Comparison of ENCODE assay signal across 19 cellular contexts in the genomic region with DNA sequence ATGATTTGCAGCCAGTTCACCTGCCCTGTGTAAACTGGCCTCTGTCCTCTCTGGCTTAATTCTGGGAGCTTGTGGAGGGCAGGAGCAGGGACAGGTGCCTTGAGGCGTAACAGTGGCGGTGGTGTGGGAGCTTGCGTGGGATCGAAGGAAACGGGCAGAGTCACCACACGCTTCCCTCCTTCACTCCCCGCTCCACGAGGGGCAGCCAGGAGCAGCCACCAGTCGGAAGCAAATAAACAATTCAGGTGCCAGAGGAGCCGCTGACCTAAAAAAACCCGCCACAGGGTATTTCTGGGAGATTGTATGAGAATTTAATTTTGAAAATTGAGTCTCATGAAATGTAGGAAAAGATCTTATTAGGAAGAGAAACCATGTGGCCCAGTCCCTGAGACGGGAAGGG. TPM values are rescaled to one million over a fixed set of nuclear protein-coding genes. Genes with fewer than 3 reads are reported as not detected.
A peak's percentile ranks its signal among the peaks of the same experiment; 100 is the strongest.
DNase-seq lines count a peak whose midpoint lies in the region; ATAC-seq, FAIRE-seq and TF ChIP-seq lines count a peak whose summit lies in the region.
"Had no signal": no experiment of that assay in that cellular context is flagged by ENCODE, and none has a peak within 500 bp of the region (broad histone marks: within the 10 kb centered on the region; RNA-seq: fewer than 3 reads in every experiment).

No MANE protein-coding gene starts in this region.

- no peak for FAIRE-seq in K562 (lab: Jason Lieb, UNC)
- FAIRE-seq: A549, G401.6, GM12878, H54 had no signal

- 39% methylated on average over 12 of the region's 12 CpGs for WGBS in K562 (ENCODE audit: insufficient coverage, low coverage, missing lambda C conversion rate)
- WGBS in endodermal cell (ENCODE audit: insufficient coverage in 1 of 2, insufficient read length in 1 of 2), 2 experiments = 94 to 98% methylated on average over 12 of the region's 12 CpGs

- H3K9ac ChIP-seq in K562 (ENCODE audit: insufficient read depth in 1 of 2, low read depth in 2 of 2, low read length in 2 of 2) (0 out of 4 replicates have a peak overlapping the region, but pooled peaks of 1 of the 2 experiments have one; percentile 79), endodermal cell (ENCODE audit: extremely low read depth, low read length, poor library complexity, severe bottlenecking) (no peak overlapping the region)

- ATAC-seq in GM23338 = no peak
- no peak for ATAC-seq in K562
- ATAC-seq: A549, GM12878 had no signal

- H2AFZ ChIP-seq in GM23338 = no peak overlapping the region
- H2AFZ ChIP-seq in K562 (ENCODE audit: low read depth, low read length) = peak overlapping the region; percentile 22

- H3F3A ChIP-seq in GM23338 (replicated peaks; ENCODE audit: low read depth) = peaks cover 7% of the 10 kb centered on the region

- H3K36me3 Mint-ChIP-seq in GM23338 (ENCODE audit: low read depth) (peaks cover 21% of the 10 kb centered on the region), endodermal cell (ENCODE audit: low read depth) (peaks cover 43% of the 10 kb centered on the region)
- no peaks in the 10 kb centered on the region for H3K36me3 Mint-ChIP-seq in activated CD4-positive, alpha-beta T cell treated with anti-CD3 and anti-CD28 coated beads, Interleukin-2, amount 10 ng/mL, durations not matched to agents 7 days and 5 days (ENCODE audit: low read depth)

- no peak overlapping the region for H3K4me2 ChIP-seq in GM23338
- no peak overlapping the region for H3K4me2 ChIP-seq in K562 (ENCODE audit: insufficient read depth, low read length)
- H3K4me2 ChIP-seq: A549 had no signal

- no peak overlapping the region for H3K4me3 ChIP-seq in GM23338
- H3K4me3 ChIP-seq in K562 = no peak overlapping the region
- H3K4me3 ChIP-seq in endodermal cell (ENCODE audit: low read length) = no peak overlapping the region
- no peak overlapping the region for H3K4me3 ChIP-seq in foreskin fibroblast (ENCODE audit: low read depth in 1 of 2, low read length in 2 of 2)
- H3K4me3 ChIP-seq: A549, GM12878 had no signal

- no peak overlapping the region for H3K4me3 Mint-ChIP-seq in GM23338
- H3K4me3 Mint-ChIP-seq in endodermal cell = no peak overlapping the region
- no peak overlapping the region for H3K4me3 Mint-ChIP-seq in activated CD4-positive, alpha-beta T cell treated with anti-CD3 and anti-CD28 coated beads, Interleukin-2, amount 10 ng/mL, durations not matched to agents 7 days and 5 days
- H3K4me3 Mint-ChIP-seq: CD4-positive, alpha-beta memory T cell had no signal

- intact Hi-C loops in K562 (cut with micrococcal nuclease) = no loop called here

- TF ChIP-seq CTCF in GM23338 (conservative IDR thresholded peaks at IDR 0.05; ENCODE audit: low read depth in 2 of 2) (no peak), K562 (IDR thresholded peaks at IDR 0.05 in 2 of 3, conservative IDR thresholded peaks at IDR 0.05 in 1 of 3; ENCODE audit: insufficient read depth in 2 of 3, low read depth in 1 of 3, low read length in 3 of 3) (no peak), endodermal cell (conservative IDR thresholded peaks at IDR 0.05) (no peak), foreskin fibroblast (IDR thresholded peaks at IDR 0.05; ENCODE audit: low read depth, low read length) (no peak)

- TF ChIP-seq RAD21 in K562 (CRISPR knock-in tag; conservative IDR thresholded peaks at IDR 0.05 in 1 of 2, IDR thresholded peaks at IDR 0.05 in 1 of 2) = no peak

- H3K4me1 Mint-ChIP-seq in GM23338 (peaks cover 2% of the 10 kb centered on the region; the same call in 1 of the 3 replicates), endodermal cell (no peaks in the 10 kb centered on the region)
- H3K4me1 Mint-ChIP-seq in activated CD4-positive, alpha-beta T cell treated with anti-CD3 and anti-CD28 coated beads, Interleukin-2, amount 10 ng/mL, durations not matched to agents 7 days and 5 days = no peaks in the 10 kb centered on the region

- H3K27me3 Mint-ChIP-seq in GM23338 (ENCODE audit: insufficient read depth, low read depth, poor library complexity) = peaks cover 2% of the 10 kb centered on the region
- no peaks in the 10 kb centered on the region for H3K27me3 Mint-ChIP-seq in endodermal cell (ENCODE audit: insufficient read depth)
- no peaks in the 10 kb centered on the region for H3K27me3 Mint-ChIP-seq in activated CD4-positive, alpha-beta T cell treated with anti-CD3 and anti-CD28 coated beads, Interleukin-2, amount 10 ng/mL, durations not matched to agents 7 days and 5 days
- H3K27me3 Mint-ChIP-seq: CD4-positive, alpha-beta memory T cell had no signal

- no peak for TF ChIP-seq EP300 in K562 (IDR thresholded peaks at IDR 0.05; ENCODE audit: low read length)

- H3K27me3 ChIP-seq in GM23338 (ENCODE audit: insufficient read depth) = no peaks in the 10 kb centered on the region
- H3K27me3 ChIP-seq in K562 (ENCODE audit: control insufficient read depth in 2 of 2, insufficient read depth in 2 of 2, low read length in 2 of 2) = peaks cover 56 to 93% of the 10 kb centered on the region in 2 experiments
- no peaks in the 10 kb centered on the region for H3K27me3 ChIP-seq in endodermal cell (ENCODE audit: control insufficient read depth, insufficient read depth, low read length, poor library complexity, severe bottlenecking)

- no peaks in the 10 kb centered on the region for H3K9me2 ChIP-seq in GM23338 (ENCODE audit: insufficient read depth)

- no peak for TF ChIP-seq POLR2A in K562 (conservative IDR thresholded peaks at IDR 0.05)

- H3K27ac ChIP-seq in GM23338 (ENCODE audit: low read depth) (peak overlapping the region; percentile 39; the same call in 1 of the 2 replicates), K562 (ENCODE audit: extremely low read depth, low read depth, low read length) (no peak overlapping the region), endodermal cell (ENCODE audit: low read depth, low read length) (no peak overlapping the region)
- H3K27ac ChIP-seq: A549 had no signal

- POLR2A ChIA-PET in K562 (lab: Yijun Ruan, JAX) = interaction anchor here (0.6 to 1.4 kb wide), 3 partner anchors 63 to 240 kb away, joined by 3 read pairs; no protein-coding TSS in a partner anchor
- POLR2A ChIA-PET in activated CD4-positive, alpha-beta T cell treated with anti-CD3 and anti-CD28 coated beads, Interleukin-2, amount 10 ng/mL, durations not matched to agents 7 days and 5 days (lab: Charles Lee) = no interaction called here

- H3K9me3 ChIP-seq in K562 (replicated peaks; ENCODE audit: control insufficient read depth, insufficient read depth, low read depth, low read length) = peaks cover 10% of the 10 kb centered on the region
- no peaks in the 10 kb centered on the region for H3K9me3 ChIP-seq in endodermal cell (ENCODE audit: control insufficient read depth, low read length)
- H3K9me3 ChIP-seq: A549 had no signal

- H3K9me3 Mint-ChIP-seq in GM23338 (no peaks in the 10 kb centered on the region), endodermal cell (peaks cover 4% of the 10 kb centered on the region)
- peaks cover 4% of the 10 kb centered on the region for H3K9me3 Mint-ChIP-seq in activated CD4-positive, alpha-beta T cell treated with anti-CD3 and anti-CD28 coated beads, Interleukin-2, amount 10 ng/mL, durations not matched to agents 7 days and 5 days
- H3K9me3 Mint-ChIP-seq: CD4-positive, alpha-beta memory T cell had no signal

- no TSS peak for BruUV-seq in K562 (replicated peaks; lab: Mats Ljungman, UMichigan)

- H3K36me3 ChIP-seq in GM23338 (ENCODE audit: insufficient read depth) (no peaks in the 10 kb centered on the region), K562 (ENCODE audit: control insufficient read depth, insufficient read depth, low read length) (no peaks in the 10 kb centered on the region), endodermal cell (ENCODE audit: control insufficient read depth, insufficient read depth, low read length) (peaks cover 6% of the 10 kb centered on the region)

- H3K27ac Mint-ChIP-seq in GM23338 (peak overlapping the region; percentile 74), endodermal cell (peak overlapping the region; percentile 53)
- no peak overlapping the region for H3K27ac Mint-ChIP-seq in activated CD4-positive, alpha-beta T cell treated with anti-CD3 and anti-CD28 coated beads, Interleukin-2, amount 10 ng/mL, durations not matched to agents 7 days and 5 days
- H3K27ac Mint-ChIP-seq: CD4-positive, alpha-beta memory T cell had no signal

- H3K79me2 ChIP-seq in GM23338 (replicated peaks; ENCODE audit: insufficient read depth) = no peaks in the 10 kb centered on the region
- no peaks in the 10 kb centered on the region for H3K79me2 ChIP-seq in K562 (ENCODE audit: control insufficient read depth, insufficient read depth, low read length)

- in situ Hi-C loops in K562 (cut with MboI) = no loop called here

- DNase-seq in GM23338 (ENCODE audit: low spot score) (no peak), K562 (ENCODE audit: extremely low read depth in 1 of 4, low spot score in 3 of 4) (no peak), endodermal cell (no peak), AG20443 (ENCODE audit: low spot score) (no peak), foreskin fibroblast (no peak)
- DNase-seq in activated CD4-positive, alpha-beta T cell treated with anti-CD3 and anti-CD28 coated beads, Interleukin-2, amount 10 ng/mL, durations not matched to agents 7 days and 5 days = no peak
- DNase-seq: 8988T; ACHN; Calu3; CD4-positive, alpha-beta memory T cell; COR-L47; DMS53; DMS79 treated with DMSO at 0.1 percent for 48 hours; GOT3; HCEC 1CT had no signal

- CTCF ChIA-PET in K562 (lab: Yijun Ruan, JAX; ENCODE audit: low intra/inter-chr PET ratio) = no interaction called here
- CTCF ChIA-PET in activated CD4-positive, alpha-beta T cell treated with anti-CD3 and anti-CD28 coated beads, Interleukin-2, amount 10 ng/mL, durations not matched to agents 7 days and 5 days (lab: Charles Lee) = no interaction called here

- H4K20me1 ChIP-seq in GM23338 (replicated peaks; ENCODE audit: insufficient read depth) (no peaks in the 10 kb centered on the region), K562 (replicated peaks; ENCODE audit: control insufficient read depth, insufficient read depth, low read length) (no peaks in the 10 kb centered on the region; the same call in 1 of the 2 replicates)

- no peaks in the 10 kb centered on the region for H3K9me1 ChIP-seq in K562 (ENCODE audit: control insufficient read depth, insufficient read depth, low read length)

- 0 out of 2 replicates have a peak, but pooled peaks cover 3% of the 10 kb centered on the region for H3K4me1 ChIP-seq in GM23338 (ENCODE audit: insufficient read depth)
- H3K4me1 ChIP-seq in K562 (replicated peaks in 1 of 2; ENCODE audit: control insufficient read depth in 2 of 2, insufficient read depth in 2 of 2, low read length in 2 of 2) = peaks cover 0 to 40% of the 10 kb centered on the region in 2 experiments; a peak in 2 of 5 replicates
- H3K4me1 ChIP-seq in endodermal cell (ENCODE audit: control insufficient read depth, insufficient read depth, low read length) = no peaks in the 10 kb centered on the region
- H3K4me1 ChIP-seq: A549 had no signal

RNA-seq across cellular contexts. Expression of a gene that starts 26.0 kb away (rescaled TPM):
- 54.3 and 79.1 TPM in 2 replicates for total RNA-seq in GM23338 (2014; rRNA removed; shearing (Covaris generic))
- 167 and 173 TPM in 2 replicates for polyA plus RNA-seq in GM23338 (2016; fragmentation: Nextera tagmentation; extraction: Ambion mirVana)
- 32.5 and 87.9 TPM in 2 replicates for total RNA-seq in K562 (2011; cell fraction: chromatin; rRNA removed; ENCODE audit: low replicate concordance)
- 57.6 and 57.7 TPM in 2 replicates for total RNA-seq in K562 (2011; cell fraction: nucleolus; rRNA removed)
- total RNA-seq in K562 (2011; cell fraction: nucleoplasm; rRNA removed) = 37.4 and 38.2 TPM in 2 replicates
- total RNA-seq in K562 (2014; rRNA removed) = 74.4 and 79.5 TPM in 2 replicates
- 4.5 and 5.2 TPM in 2 replicates for total RNA-seq in K562 (2014; rRNA removed; fragmentation: Illumina TruSeq; extraction: Trizol)
- total RNA-seq in K562 (2015; rRNA removed; fragmentation: Illumina TruSeq; extraction: Trizol) = 13.7 and 15.9 TPM in 2 replicates
- total RNA-seq in K562 (2021) = 142 TPM in 2 replicates
- 9.9 and 13.5 TPM in 2 replicates for polyA plus RNA-seq in K562 (2011; rRNA removed)
- 19.5 and 92.5 TPM in 2 replicates for polyA plus RNA-seq in K562 (2011; cell fraction: cytosol; rRNA removed)
- polyA plus RNA-seq in K562 (2011; cell fraction: nucleus; rRNA removed) = 23.2 and 44.5 TPM in 2 replicates
- 74.5 and 114 TPM in 2 replicates for polyA plus RNA-seq in K562 (2012)
- polyA plus RNA-seq in K562 (2014; fragmentation: Illumina TruSeq; extraction: Trizol) = 8.4 and 22.6 TPM in 2 replicates
- 1 to 10 TPM in 1 of 2 experiments, under 1 TPM in 1; 0.58 to 1.0 TPM for polyA plus RNA-seq in K562 (2014; fragmentation: Nextera tagmentation; extraction: Ambion mirVana)
- 143 and 153 TPM in 2 replicates for polyA plus RNA-seq in K562 (2014; rRNA removed)
- polyA minus RNA-seq in K562 (2011; rRNA and poly(A)+ RNA removed) = 3.3 and 3.9 TPM in 2 replicates
- 16.1 and 25.8 TPM in 2 replicates for polyA minus RNA-seq in K562 (2011; cell fraction: cytosol; rRNA and poly(A)+ RNA removed)
- polyA minus RNA-seq in K562 (2011; cell fraction: nucleus; rRNA and poly(A)+ RNA removed) = 10.0 and 14.0 TPM in 2 replicates
- total RNA-seq in endodermal cell = 100 to 1,000 TPM; 126 to 154 TPM
- 91.8 TPM for polyA plus RNA-seq in endodermal cell (2013, experiment 1 of 2)
- 88.9 TPM for polyA plus RNA-seq in endodermal cell (2013, experiment 2 of 2)
- total RNA-seq in activated CD4-positive, alpha-beta T cell treated with anti-CD3 and anti-CD28 coated beads, Interleukin-2, amount 10 ng/mL, durations not matched to agents 7 days and 5 days = 10 to 100 TPM; 61.3 to 66.2 TPM

RNA-seq across cellular contexts. Expression of a gene that starts 59.6 kb away (rescaled TPM):
- 62.8 and 66.8 TPM in 2 replicates for total RNA-seq in GM23338 (2014; rRNA removed; shearing (Covaris generic))
- polyA plus RNA-seq in GM23338 (2016; fragmentation: Nextera tagmentation; extraction: Ambion mirVana) = 9.3 and 10.4 TPM in 2 replicates
- 25.0 and 40.0 TPM in 2 replicates for total RNA-seq in K562 (2011; cell fraction: chromatin; rRNA removed; ENCODE audit: low replicate concordance)
- total RNA-seq in K562 (2011; cell fraction: nucleolus; rRNA removed) = 28.2 and 34.2 TPM in 2 replicates
- total RNA-seq in K562 (2011; cell fraction: nucleoplasm; rRNA removed) = 21.0 and 24.4 TPM in 2 replicates
- 10.8 and 16.6 TPM in 2 replicates for total RNA-seq in K562 (2014; rRNA removed)
- total RNA-seq in K562 (2014; rRNA removed; fragmentation: Illumina TruSeq; extraction: Trizol) = 2.8 and 3.2 TPM in 2 replicates
- total RNA-seq in K562 (2015; rRNA removed; fragmentation: Illumina TruSeq; extraction: Trizol) = 4.6 and 5.6 TPM in 2 replicates
- total RNA-seq in K562 (2021) = 55.4 and 60.5 TPM in 2 replicates
- polyA plus RNA-seq in K562 (2011; rRNA removed) = 3.1 and 4.6 TPM in 2 replicates
- 3.6 and 6.1 TPM in 2 replicates for polyA plus RNA-seq in K562 (2011; cell fraction: cytosol; rRNA removed)
- polyA plus RNA-seq in K562 (2011; cell fraction: nucleus; rRNA removed) = 8.6 and 16.4 TPM in 2 replicates
- polyA plus RNA-seq in K562 (2012) = 13.2 and 13.6 TPM in 2 replicates
- 15.8 and 21.4 TPM in 2 replicates for polyA plus RNA-seq in K562 (2014; fragmentation: Illumina TruSeq; extraction: Trizol)
- polyA plus RNA-seq in K562 (2014; fragmentation: Nextera tagmentation; extraction: Ambion mirVana) = under 1 TPM; 0.10 to 0.39 TPM
- polyA plus RNA-seq in K562 (2014; rRNA removed) = 16.4 and 17.0 TPM in 2 replicates
- polyA minus RNA-seq in K562 (2011; rRNA and poly(A)+ RNA removed) = 2.7 and 4.6 TPM in 2 replicates
- polyA minus RNA-seq in K562 (2011; cell fraction: cytosol; rRNA and poly(A)+ RNA removed) = 20.6 and 21.9 TPM in 2 replicates
- 8.6 and 10.9 TPM in 2 replicates for polyA minus RNA-seq in K562 (2011; cell fraction: nucleus; rRNA and poly(A)+ RNA removed)
- total RNA-seq in endodermal cell = 10 to 100 TPM; 65.4 to 79.2 TPM
- polyA plus RNA-seq in endodermal cell (2013, experiment 1 of 2) = 39.9 TPM
- 37.7 TPM for polyA plus RNA-seq in endodermal cell (2013, experiment 2 of 2)
- total RNA-seq in activated CD4-positive, alpha-beta T cell treated with anti-CD3 and anti-CD28 coated beads, Interleukin-2, amount 10 ng/mL, durations not matched to agents 7 days and 5 days = 10 to 100 TPM; 60.7 to 62.0 TPM
